9 cellular contexts compared by ENCODE assay signal in genomic region chr16:50275428-50276127, GRCh38. TPM values are rescaled to one million over a fixed set of nuclear protein-coding genes. Genes with fewer than 3 reads are reported as not detected.
DNase-seq lines count a peak whose midpoint lies in the region; ATAC-seq and TF ChIP-seq lines count a peak whose summit lies in the region.
"Had no signal": no experiment of that assay in that cellular context is flagged by ENCODE, and none has a peak within 500 bp of the region (broad histone marks: within the 10 kb centered on the region; RNA-seq: fewer than 3 reads in every experiment).

No MANE protein-coding gene starts in this region.

- H3K4me3 Mint-ChIP-seq in activated naive CD4-positive, alpha-beta T cell treated with anti-CD3 and anti-CD28 coated beads, Interleukin-2, amount 50 U/mL, for 24 hours, result peak overlapping the region; percentile 93
- peak overlapping the region; percentile 90 to 96 for H3K4me3 Mint-ChIP-seq in effector memory CD8-positive, alpha-beta T cell
- H3K4me3 Mint-ChIP-seq in progenitor cell of endocrine pancreas (ENCODE audit: low read depth), result no peak overlapping the region

- ATAC-seq in effector memory CD8-positive, alpha-beta T cell (replicated peaks), result no peak
- ATAC-seq in GM18868 (IDR thresholded peaks at IDR 0.05; ENCODE audit: unreplicated experiment), result no peak

- no peaks in the 10 kb centered on the region for H3K27me3 ChIP-seq in Peyer's patch
- no peaks in the 10 kb centered on the region for H3K27me3 ChIP-seq in thymus (ENCODE audit: control insufficient read depth, insufficient read depth)
- no peaks in the 10 kb centered on the region for H3K27me3 ChIP-seq in uterus

- peak overlapping the region in 2 of 4 donors; percentile 43 to 46 for H3K4me3 ChIP-seq in Peyer's patch
- no peak overlapping the region for H3K4me3 ChIP-seq in thymus (ENCODE audit: low read length)
- H3K4me3 ChIP-seq in uterus, result no peak overlapping the region

- no peaks in the 10 kb centered on the region for H3K36me3 Mint-ChIP-seq in activated naive CD4-positive, alpha-beta T cell treated with anti-CD3 and anti-CD28 coated beads, Interleukin-2, amount 50 U/mL, for 24 hours
- peaks cover 25% of the 10 kb centered on the region for H3K36me3 Mint-ChIP-seq in effector memory CD8-positive, alpha-beta T cell (ENCODE audit: insufficient read depth)
- H3K36me3 Mint-ChIP-seq in progenitor cell of endocrine pancreas (ENCODE audit: insufficient read depth), result peaks cover 2% of the 10 kb centered on the region

- H3K27ac Mint-ChIP-seq in activated naive CD4-positive, alpha-beta T cell treated with anti-CD3 and anti-CD28 coated beads, Interleukin-2, amount 50 U/mL, for 24 hours, result peak overlapping the region; percentile 80
- peak overlapping the region; percentile 95 to 98 for H3K27ac Mint-ChIP-seq in effector memory CD8-positive, alpha-beta T cell
- H3K27ac Mint-ChIP-seq in progenitor cell of endocrine pancreas, result no peak overlapping the region

- TF ChIP-seq CTCF in Peyer's patch (IDR thresholded peaks at IDR 0.05) (no peak), progenitor cell of endocrine pancreas (IDR thresholded peaks at IDR 0.05; ENCODE audit: unreplicated experiment) (no peak), uterus (IDR thresholded peaks at IDR 0.05) (no peak)

- no peak for DNase-seq in activated naive CD4-positive, alpha-beta T cell treated with anti-CD3 and anti-CD28 coated beads, Interleukin-2, amount 50 U/mL, for 16 hours
- DNase-seq in Peyer's patch (peak in 1 of 3 donors; percentile 43), progenitor cell of endocrine pancreas (ENCODE audit: low spot score, unreplicated experiment) (no peak), uterus (no peak)
- DNase-seq in effector memory CD8-positive, alpha-beta T cell, result no peak
- DNase-seq: NCI-H510A had no signal

- H3K27ac ChIP-seq in Peyer's patch, result peak overlapping the region in 3 of 4 donors; percentile 80 to 93 (median 89)
- H3K27ac ChIP-seq in thymus (ENCODE audit: low read depth), result peak overlapping the region; percentile 46
- no peak overlapping the region for H3K27ac ChIP-seq in uterus

- no peaks in the 10 kb centered on the region for H3K36me3 ChIP-seq in Peyer's patch
- H3K36me3 ChIP-seq in thymus (ENCODE audit: control insufficient read depth, insufficient read depth), result peaks cover 10% of the 10 kb centered on the region
- H3K36me3 ChIP-seq in uterus, result no peaks in the 10 kb centered on the region

- H3K9me3 ChIP-seq in Peyer's patch (no peaks in the 10 kb centered on the region), thymus (ENCODE audit: control insufficient read depth) (no peaks in the 10 kb centered on the region), uterus (no peaks in the 10 kb centered on the region)

- TF ChIP-seq POLR2A in Peyer's patch (IDR thresholded peaks at IDR 0.05) (no peak), uterus (IDR thresholded peaks at IDR 0.05) (no peak)

- 80% methylated on average over 9 of the region's 9 CpGs for WGBS in thymus

- intact Hi-C loops in uterus (cut with DNase I; ENCODE audit: low total_unique reads), result no loop called here

- H3K4me1 ChIP-seq in Peyer's patch (peaks cover 0 to 51% (median 32%) of the 10 kb centered on the region in 4 donors), thymus (ENCODE audit: control insufficient read depth, insufficient read depth, low read length) (peaks cover 16% of the 10 kb centered on the region), uterus (no peaks in the 10 kb centered on the region)

- H3K27me3 Mint-ChIP-seq in activated naive CD4-positive, alpha-beta T cell treated with anti-CD3 and anti-CD28 coated beads, Interleukin-2, amount 50 U/mL, for 24 hours, result no peaks in the 10 kb centered on the region
- H3K27me3 Mint-ChIP-seq in effector memory CD8-positive, alpha-beta T cell, result no peaks in the 10 kb centered on the region
- no peaks in the 10 kb centered on the region for H3K27me3 Mint-ChIP-seq in progenitor cell of endocrine pancreas

- peaks cover 94% of the 10 kb centered on the region for H3K4me1 Mint-ChIP-seq in activated naive CD4-positive, alpha-beta T cell treated with anti-CD3 and anti-CD28 coated beads, Interleukin-2, amount 50 U/mL, for 24 hours
- H3K4me1 Mint-ChIP-seq in effector memory CD8-positive, alpha-beta T cell (ENCODE audit: low read depth in 2 of 2), result peaks cover 88 to 89% of the 10 kb centered on the region in 2 donors
- no peaks in the 10 kb centered on the region for H3K4me1 Mint-ChIP-seq in progenitor cell of endocrine pancreas (ENCODE audit: low read depth)

- H3K9me3 Mint-ChIP-seq in activated naive CD4-positive, alpha-beta T cell treated with anti-CD3 and anti-CD28 coated beads, Interleukin-2, amount 50 U/mL, for 24 hours, result no peaks in the 10 kb centered on the region
- H3K9me3 Mint-ChIP-seq in effector memory CD8-positive, alpha-beta T cell, result no peaks in the 10 kb centered on the region
- peaks cover 7% of the 10 kb centered on the region for H3K9me3 Mint-ChIP-seq in progenitor cell of endocrine pancreas (ENCODE audit: low read depth)

RNA-seq across cellular contexts. Expression of gene ADCY7, which starts 9.2 kb away (rescaled TPM):
- total RNA-seq in Peyer's patch, result 10 to 100 TPM in 3 of 4 donors, 1 to 10 TPM in 1; 6.5 to 67.7 (median 21.5) TPM
- polyA plus RNA-seq in thymus, result 23.1 TPM
- total RNA-seq in progenitor cell of endocrine pancreas, result 16.8 and 17.0 TPM in 2 replicates
- 10 to 100 TPM in 1 of 4 donors, 1 to 10 TPM in 3; 3.3 to 25.9 (median 6.6) TPM for total RNA-seq in uterus

Comparison
In these comparisons a context has a peak if more than half of its experiments do, and no peak if none do; other contexts are left out.
1. H3K27ac ChIP-seq: peak in Peyer's patch (3 of 4) and thymus (single experiment); none in uterus (0 of 2).